In genomic region chr11:93626038-93626437, GRCh38 we compare ENCODE assay signal across 35 cellular contexts.
"Had no signal": no experiment of that assay in that cellular context is flagged by ENCODE, and none has a peak within 500 bp of the region (broad histone marks: within the 10 kb centered on the region; RNA-seq: fewer than 3 reads in every experiment).

No MANE protein-coding gene starts in this region.

- FAIRE-seq: astrocyte, bronchial epithelial cell, TTC549 had no signal

- H3K27ac ChIP-seq: adrenal gland, body of pancreas, brain microvascular endothelial cell, cardiac muscle cell, VCaP had no signal

- H3K4me1 ChIP-seq: adrenal gland had no signal

- H3K27me3 ChIP-seq: adrenal gland, body of pancreas, cardiac muscle cell had no signal

- H3K36me3 ChIP-seq: adrenal gland, brain microvascular endothelial cell, cardiac muscle cell had no signal

- H3K4me3 ChIP-seq: adrenal gland, body of pancreas, cardiac muscle cell had no signal

- ATAC-seq: activated CD8-positive, alpha-beta T cell treated with anti-CD3 and anti-CD28 coated beads for 36 hours; activated naive CD4-positive, alpha-beta T cell treated with anti-CD3 and anti-CD28 coated beads, Interleukin-2, amount 50 U/mL, for 72 hours; activated T-cell treated with anti-CD3 and anti-CD28 coated beads, Interleukin-2, amount 50 U/mL, for 4 hours; activated T-cell treated with anti-CD3 and anti-CD28 coated beads, Interleukin-2, amount 50 U/mL, for 72 hours; activated T-helper 17 cell treated with anti-CD3 and anti-CD28 coated beads, Interleukin-2, amount 50 U/mL, for 72 hours; body of pancreas had no signal

- H3K9me3 ChIP-seq: adrenal gland, body of pancreas had no signal

- DNase-seq: activated B cell treated with CpG ODN at 0.5 μM for 24 hours; activated CD4-positive, alpha-beta memory T cell treated with anti-CD3 and anti-CD28 coated beads for 36 hours; activated CD4-positive, alpha-beta T cell treated with anti-CD3 and anti-CD28 coated beads for 4 hours; activated CD4-positive, alpha-beta T cell treated with anti-CD3 and anti-CD28 coated beads, Interleukin-2, amount 10 ng/mL, durations not matched to agents 24 days and 14 days; activated CD4-positive, alpha-beta T cell treated with anti-CD3 and anti-CD28 coated beads, Interleukin-2, amount 50 U/mL, for 1 hour; activated CD4-positive, alpha-beta T cell treated with anti-CD3 and anti-CD28 coated beads, Interleukin-2, amount 50 U/mL, for 4 hours; activated CD4-positive, CD25-positive, alpha-beta regulatory T cell treated with anti-CD3 and anti-CD28 coated beads, Interleukin-2, amount 50 U/mL, for 72 hours; activated CD8-positive, alpha-beta memory T cell treated with anti-CD3 and anti-CD28 coated beads, Interleukin-2, amount 50 U/mL, for 4 hours; activated CD8-positive, alpha-beta T cell treated with anti-CD3 and anti-CD28 coated beads for 36 hours; activated effector memory CD4-positive, alpha-beta T cell treated with anti-CD3 and anti-CD28 coated beads, Interleukin-2, amount 50 U/mL, for 16 hours; activated gamma-delta T cell treated with Interleukin-2 at 50 U/mL for 16 hours; activated naive CD4-positive, alpha-beta T cell; activated naive CD4-positive, alpha-beta T cell treated with anti-CD3 and anti-CD28 coated beads for 36 hours; activated naive CD4-positive, alpha-beta T cell treated with anti-CD3 and anti-CD28 coated beads, Interleukin-2, amount 50 U/mL, for 16 hours; activated naive CD8-positive, alpha-beta T cell treated with anti-CD3 and anti-CD28 coated beads for 36 hours; activated T-cell treated with anti-CD3 and anti-CD28 coated beads for 4 hours; activated T-cell treated with anti-CD3 and anti-CD28 coated beads, Interleukin-2, amount 50 U/mL, for 1 hour; activated T-cell treated with anti-CD3 and anti-CD28 coated beads, Interleukin-2, amount 50 U/mL, for 4 hours; activated T-cell treated with anti-CD3 and anti-CD28 coated beads, Interleukin-2, amount 50 U/mL, for 72 hours; adrenal gland; amniotic stem cell; aorta; body of pancreas; brain microvascular endothelial cell; caudate nucleus; cerebellar nuclear complex; T-helper 1 cell; T-helper 9 cell had no signal
